ENCODE assay signal across 10 cellular contexts in the genomic region with DNA sequence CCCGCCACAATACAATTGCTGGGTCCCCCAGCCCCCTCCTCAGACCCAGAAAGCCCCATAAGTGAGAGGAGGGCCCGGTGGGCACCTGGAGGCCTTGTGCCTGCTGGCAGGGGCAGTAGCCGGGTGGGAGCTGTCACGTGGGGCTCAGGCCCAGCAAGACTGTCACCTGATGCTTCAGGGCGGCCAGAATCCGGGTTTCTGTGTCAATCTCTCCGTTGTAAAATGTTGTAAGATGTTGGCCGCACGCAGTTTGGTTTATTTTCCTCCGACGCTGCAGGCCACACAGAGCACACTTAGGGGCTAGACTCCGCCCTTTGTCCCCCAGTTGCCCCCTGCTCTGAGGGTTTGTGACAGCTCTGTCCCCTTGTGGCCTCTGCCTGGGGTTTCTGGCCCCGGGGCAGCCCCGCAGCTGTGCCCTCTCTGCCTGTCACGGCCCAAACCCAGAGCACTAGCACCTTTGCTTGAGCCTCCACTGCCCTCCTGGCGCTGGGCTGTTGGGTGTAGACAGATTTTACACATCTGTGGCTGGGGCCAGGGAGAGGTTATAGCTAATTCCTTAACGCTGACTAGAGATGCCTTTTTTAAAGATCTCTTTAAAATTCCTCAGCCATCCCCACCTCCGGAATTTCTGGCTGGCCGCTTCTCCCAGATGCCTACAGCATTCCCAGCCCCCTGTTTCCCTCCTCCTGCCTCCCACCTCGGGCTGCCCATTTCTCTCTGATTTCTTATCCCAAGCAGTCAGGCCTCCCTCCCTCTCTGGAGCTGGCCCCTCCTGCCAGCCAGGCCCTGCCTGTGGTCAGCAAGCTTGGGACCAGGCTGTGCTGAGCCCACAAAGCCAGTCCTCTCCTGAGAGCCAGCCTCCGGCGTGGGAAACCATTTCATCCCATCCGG. TPM values are rescaled to one million over a fixed set of nuclear protein-coding genes. Genes with fewer than 3 reads are reported as not detected.
DNase-seq lines count a peak whose midpoint lies in the region; ATAC-seq, FAIRE-seq and TF ChIP-seq lines count a peak whose summit lies in the region.
"Had no signal": no experiment of that assay in that cellular context is flagged by ENCODE, and none has a peak within 500 bp of the region (broad histone marks: within the 10 kb centered on the region; RNA-seq: fewer than 3 reads in every experiment).

No MANE protein-coding gene starts in this region.

- peak; percentile 66 for FAIRE-seq in HTR-8/SVneo (lab: Jason Lieb, UNC)
- peak; percentile 82 for FAIRE-seq in endometrium (lab: Jason Lieb, UNC)

- no peak for ATAC-seq in natural killer cell treated with Interleukin-12 subunit alpha and Interleukin-12 subunit beta and Interleukin-15 and Interleukin-18, amount 100 ng/mL, for 72 hours
- no peak for ATAC-seq in HG03039 (IDR thresholded peaks at IDR 0.05; ENCODE audit: unreplicated experiment)
- no peak for ATAC-seq in GM21576 (IDR thresholded peaks at IDR 0.05; ENCODE audit: unreplicated experiment)

- peak overlapping the region in 1 of 2 donors; percentile 74 for H3K27ac Mint-ChIP-seq in natural killer cell treated with Interleukin-12 subunit alpha and Interleukin-12 subunit beta and Interleukin-15 and Interleukin-18, amount 100 ng/mL, for 72 hours

- no peaks in the 10 kb centered on the region for H3K9me3 Mint-ChIP-seq in natural killer cell treated with Interleukin-12 subunit alpha and Interleukin-12 subunit beta and Interleukin-15 and Interleukin-18, amount 100 ng/mL, for 72 hours

- no peaks in the 10 kb centered on the region for H3K36me3 Mint-ChIP-seq in natural killer cell treated with Interleukin-12 subunit alpha and Interleukin-12 subunit beta and Interleukin-15 and Interleukin-18, amount 100 ng/mL, for 72 hours

- H3K4me3 Mint-ChIP-seq in natural killer cell treated with Interleukin-12 subunit alpha and Interleukin-12 subunit beta and Interleukin-15 and Interleukin-18, amount 100 ng/mL, for 72 hours, result peak overlapping the region; percentile 17

- peaks cover 15 to 21% of the 10 kb centered on the region in 2 donors for H3K4me1 Mint-ChIP-seq in natural killer cell treated with Interleukin-12 subunit alpha and Interleukin-12 subunit beta and Interleukin-15 and Interleukin-18, amount 100 ng/mL, for 72 hours (ENCODE audit: low read depth in 2 of 2)

- DNase-seq in ACHN, result peak; percentile 29
- DNase-seq in HTR-8/SVneo (ENCODE audit: insufficient read length, low spot score), result peak; percentile 75
- DNase-seq in natural killer cell treated with Interleukin-12 subunit alpha and Interleukin-12 subunit beta and Interleukin-15 and Interleukin-18, amount 100 ng/mL, for 72 hours (ENCODE audit: low spot score), result no peak
- DNase-seq in Ammon's horn (ENCODE audit: low spot score), result no peak
- no peak for DNase-seq in erythroblast (lab: John Stamatoyannopoulos, UW)
- DNase-seq: BE2C, NCI-H187 treated with DMSO at 0.1 percent for 48 hours had no signal

- H3K27me3 Mint-ChIP-seq in natural killer cell treated with Interleukin-12 subunit alpha and Interleukin-12 subunit beta and Interleukin-15 and Interleukin-18, amount 100 ng/mL, for 72 hours, result no peaks in the 10 kb centered on the region

- no peak for TF ChIP-seq POLR2A in erythroblast (IDR thresholded peaks at IDR 0.05; ENCODE audit: low read length)

- in situ Hi-C loops in ACHN (cut with HindIII; ENCODE audit: low pct_ligation_motif_present, low pct_unique_long_range_greater_than_20kb, low sequenced_read_pairs), result no loop called here

RNA-seq across cellular contexts. Expression of gene PRR5, which starts 3.2 kb away (rescaled TPM):
- total RNA-seq in natural killer cell treated with Interleukin-12 subunit alpha and Interleukin-12 subunit beta and Interleukin-15 and Interleukin-18, amount 100 ng/mL, for 72 hours, result 10 to 100 TPM; 15.7 to 29.2 TPM

RNA-seq across cellular contexts. Expression of gene ARHGAP8, which starts 53.6 kb away (rescaled TPM):
- total RNA-seq in natural killer cell treated with Interleukin-12 subunit alpha and Interleukin-12 subunit beta and Interleukin-15 and Interleukin-18, amount 100 ng/mL, for 72 hours, result 1 to 10 TPM in 1 of 2 donors, under 1 TPM in 1; 0.64 to 2.3 TPM

Comparison
In these comparisons a context has a peak if more than half of its experiments do, and no peak if none do; other contexts are left out.
1. DNase-seq: peak in ACHN (single experiment) and HTR-8/SVneo (single experiment); none in natural killer cell treated with Interleukin-12 subunit alpha and Interleukin-12 subunit beta and Interleukin-15 and Interleukin-18, amount 100 ng/mL, for 72 hours (single experiment), Ammon's horn (single experiment) and erythroblast (0 of 2).